18 cellular contexts compared by ENCODE assay signal in genomic region chr11:16804104-16804947, GRCh38.
DNase-seq lines count a peak whose midpoint lies in the region; ATAC-seq and TF ChIP-seq lines count a peak whose summit lies in the region.
"Had no signal": no experiment of that assay in that cellular context is flagged by ENCODE, and none has a peak within 500 bp of the region (broad histone marks: within the 10 kb centered on the region; RNA-seq: fewer than 3 reads in every experiment).

No MANE protein-coding gene starts in this region.

- peaks cover 14% of the 10 kb centered on the region for H3K4me1 Mint-ChIP-seq in activated CD4-positive, alpha-beta T cell treated with anti-CD3 and anti-CD28 coated beads, Interleukin-2, amount 10 ng/mL, durations not matched to agents 24 days and 14 days
- no peaks in the 10 kb centered on the region for H3K4me1 Mint-ChIP-seq in activated T-cell treated with anti-CD3 and anti-CD28 coated beads, Interleukin-2, amount 50 U/mL, for 4 hours (ENCODE audit: low read depth)
- H3K4me1 Mint-ChIP-seq: WTC11 had no signal

- POLR2A ChIA-PET in PC-3 (lab: Charles Lee; ENCODE audit: unreplicated experiment), result no interaction called here

- no peak overlapping the region for H3K9ac ChIP-seq in PC-3 (ENCODE audit: low read length)

- H3F3A ChIP-seq in PC-3 (ENCODE audit: low read length, unreplicated experiment), result no peaks in the 10 kb centered on the region

- intact Hi-C loops in PC-3 (cut with micrococcal nuclease) (no loop called here), spleen (cut with DNase I; ENCODE audit: low total_unique reads) (no loop called here)
- intact Hi-C loops in activated CD4-positive, alpha-beta T cell treated with anti-CD3 and anti-CD28 coated beads, Interleukin-2, amount 10 ng/mL, durations not matched to agents 24 days and 14 days (cut with micrococcal nuclease), result no loop called here

- TF ChIP-seq POLR2A in spleen (IDR thresholded peaks at IDR 0.05), result no peak

- H3K4me3 Mint-ChIP-seq in activated CD4-positive, alpha-beta T cell treated with anti-CD3 and anti-CD28 coated beads, Interleukin-2, amount 10 ng/mL, durations not matched to agents 24 days and 14 days, result no peak overlapping the region
- H3K4me3 Mint-ChIP-seq in activated T-cell treated with anti-CD3 and anti-CD28 coated beads, Interleukin-2, amount 50 U/mL, for 4 hours, result no peak overlapping the region
- H3K4me3 Mint-ChIP-seq: activated naive CD8-positive, alpha-beta T cell treated with anti-CD3 and anti-CD28 coated beads, Interleukin-2, amount 50 U/mL, for 24 hours; CD14-positive monocyte; mesothelial cell of epicardium; stimulated activated naive CD8-positive, alpha-beta T cell treated with anti-CD3 and anti-CD28 coated beads, Interleukin-15, Interleukin-2, amounts not matched to agents 100 ng/mL and 50 ng/mL, for 24 hours; WTC11 had no signal

- H3K27me3 ChIP-seq in PC-3 (ENCODE audit: low read length) (no peaks in the 10 kb centered on the region), hepatocyte (no peaks in the 10 kb centered on the region), spleen (replicated peaks in 1 of 7) (no peaks in the 10 kb centered on the region)

- no peaks in the 10 kb centered on the region for H3K9me3 ChIP-seq in PC-3 (ENCODE audit: low read length)
- H3K9me3 ChIP-seq in hepatocyte (ENCODE audit: low read depth), result no peaks in the 10 kb centered on the region
- no peaks in the 10 kb centered on the region for H3K9me3 ChIP-seq in spleen
- H3K9me3 ChIP-seq: SJSA1 had no signal

- H3K9me2 ChIP-seq in PC-3 (replicated peaks; ENCODE audit: low read length) (no peaks in the 10 kb centered on the region), hepatocyte (replicated peaks; ENCODE audit: insufficient read depth) (no peaks in the 10 kb centered on the region)

- H3K27me3 Mint-ChIP-seq in activated CD4-positive, alpha-beta T cell treated with anti-CD3 and anti-CD28 coated beads, Interleukin-2, amount 10 ng/mL, durations not matched to agents 24 days and 14 days, result no peaks in the 10 kb centered on the region
- H3K27me3 Mint-ChIP-seq in activated T-cell treated with anti-CD3 and anti-CD28 coated beads, Interleukin-2, amount 50 U/mL, for 4 hours (ENCODE audit: low read depth), result no peaks in the 10 kb centered on the region
- H3K27me3 Mint-ChIP-seq: activated naive CD8-positive, alpha-beta T cell treated with anti-CD3 and anti-CD28 coated beads, Interleukin-2, amount 50 U/mL, for 24 hours; stimulated activated naive CD8-positive, alpha-beta T cell treated with anti-CD3 and anti-CD28 coated beads, Interleukin-15, Interleukin-2, amounts not matched to agents 100 ng/mL and 50 ng/mL, for 24 hours had no signal

- H3K4me1 ChIP-seq in PC-3 (ENCODE audit: insufficient read depth, low read length) (peaks cover 25% of the 10 kb centered on the region), hepatocyte (ENCODE audit: insufficient read depth) (no peaks in the 10 kb centered on the region), spleen (peaks cover 4 to 55% (median 36%) of the 10 kb centered on the region in 6 donors)
- H3K4me1 ChIP-seq: SJSA1 had no signal

- H4K20me1 ChIP-seq in PC-3 (ENCODE audit: low read length), result no peaks in the 10 kb centered on the region
- no peaks in the 10 kb centered on the region for H4K20me1 ChIP-seq in hepatocyte (ENCODE audit: insufficient read depth, poor library complexity, severe bottlenecking)

- no TSS peak for BruUV-seq in PC-3 (replicated peaks; lab: Mats Ljungman, UMichigan)

- TF ChIP-seq CTCF in PC-3 (conservative IDR thresholded peaks at IDR 0.05; ENCODE audit: low read depth, low read length), result no peak
- no peak for TF ChIP-seq CTCF in hepatocyte (IDR thresholded peaks at IDR 0.05; ENCODE audit: poor library complexity)
- no peak for TF ChIP-seq CTCF in spleen (IDR thresholded peaks at IDR 0.05 in 8 of 11, conservative IDR thresholded peaks at IDR 0.05 in 3 of 11)

- 0 out of 2 replicates have a peak, but pooled peaks cover 5% of the 10 kb centered on the region for H3K36me3 ChIP-seq in PC-3 (ENCODE audit: low read depth, low read length)
- no peaks in the 10 kb centered on the region for H3K36me3 ChIP-seq in hepatocyte (replicated peaks; ENCODE audit: insufficient read depth, low read depth)
- H3K36me3 ChIP-seq in spleen, result no peaks in the 10 kb centered on the region
- H3K36me3 ChIP-seq: SJSA1 had no signal

- WGBS in hepatocyte (ENCODE audit: low lambda C conversion rate, missing lambda C conversion rate), result 75% methylated on average over 7 of the region's 7 CpGs
- WGBS in spleen, 5 donors, result 41 to 69% (median 61%) methylated on average over 7 of the region's 7 CpGs

- DNase-seq in PC-3, result peak; percentile 34
- peak; percentile 82 for DNase-seq in dermis blood vessel endothelial cell
- peak; percentile 33 for DNase-seq in hepatocyte (ENCODE audit: low spot score)
- peak; percentile 66 for DNase-seq in spleen
- no peak for DNase-seq in NCI-H146 treated with DMSO at 0.1 percent for 48 hours (lab: John Stamatoyannopoulos, UW; ENCODE audit: unreplicated experiment)
- DNase-seq in activated CD4-positive, alpha-beta T cell treated with anti-CD3 and anti-CD28 coated beads, Interleukin-2, amount 10 ng/mL, durations not matched to agents 24 days and 14 days, result no peak
- no peak for DNase-seq in activated T-cell treated with anti-CD3 and anti-CD28 coated beads, Interleukin-2, amount 50 U/mL, for 4 hours
- no peak for DNase-seq in GF-D8 (lab: John Stamatoyannopoulos, UW)
- DNase-seq: activated naive CD8-positive, alpha-beta T cell treated with anti-CD3 and anti-CD28 coated beads, Interleukin-2, amount 50 U/mL, for 24 hours; effector CD4-positive, alpha-beta T cell; GDM1; NCI-H1105; NCI-H526 had no signal

- ATAC-seq in PC-3, result no peak; the same call in 1 of the 2 replicates
- no peak for ATAC-seq in activated T-cell treated with anti-CD3 and anti-CD28 coated beads, Interleukin-2, amount 50 U/mL, for 4 hours
- ATAC-seq: activated naive CD8-positive, alpha-beta T cell treated with anti-CD3 and anti-CD28 coated beads, Interleukin-2, amount 50 U/mL, for 24 hours; WTC11 had no signal

- no peaks in the 10 kb centered on the region for H3K79me2 ChIP-seq in PC-3 (ENCODE audit: low read length)
- H3K79me2 ChIP-seq in hepatocyte, result no peaks in the 10 kb centered on the region

- CTCF ChIA-PET in PC-3 (lab: Charles Lee), result no interaction called here

- no peak overlapping the region for H3K27ac ChIP-seq in PC-3 (ENCODE audit: low read length)
- no peak overlapping the region for H3K27ac ChIP-seq in hepatocyte
- peak overlapping the region in 5 of 8 donors; percentile 42 to 63 (median 52) for H3K27ac ChIP-seq in spleen
- H3K27ac ChIP-seq: SJSA1 had no signal

- peak overlapping the region; percentile 26; the same call in 1 of the 2 replicates for H3K4me2 ChIP-seq in PC-3 (ENCODE audit: low read length)
- no peak overlapping the region for H3K4me2 ChIP-seq in hepatocyte

- H3K27ac Mint-ChIP-seq in activated CD4-positive, alpha-beta T cell treated with anti-CD3 and anti-CD28 coated beads, Interleukin-2, amount 10 ng/mL, durations not matched to agents 24 days and 14 days, result no peak overlapping the region
- H3K27ac Mint-ChIP-seq: activated naive CD8-positive, alpha-beta T cell treated with anti-CD3 and anti-CD28 coated beads, Interleukin-2, amount 50 U/mL, for 24 hours; mesothelial cell of epicardium; stimulated activated naive CD8-positive, alpha-beta T cell treated with anti-CD3 and anti-CD28 coated beads, Interleukin-15, Interleukin-2, amounts not matched to agents 100 ng/mL and 50 ng/mL, for 24 hours; WTC11 had no signal

- no peaks in the 10 kb centered on the region for H3K9me3 Mint-ChIP-seq in activated CD4-positive, alpha-beta T cell treated with anti-CD3 and anti-CD28 coated beads, Interleukin-2, amount 10 ng/mL, durations not matched to agents 24 days and 14 days
- H3K9me3 Mint-ChIP-seq in activated T-cell treated with anti-CD3 and anti-CD28 coated beads, Interleukin-2, amount 50 U/mL, for 4 hours, result no peaks in the 10 kb centered on the region
- H3K9me3 Mint-ChIP-seq: activated naive CD8-positive, alpha-beta T cell treated with anti-CD3 and anti-CD28 coated beads, Interleukin-2, amount 50 U/mL, for 24 hours; CD14-positive monocyte; mesothelial cell of epicardium; stimulated activated naive CD8-positive, alpha-beta T cell treated with anti-CD3 and anti-CD28 coated beads, Interleukin-15, Interleukin-2, amounts not matched to agents 100 ng/mL and 50 ng/mL, for 24 hours; WTC11 had no signal

- H2AFZ ChIP-seq in PC-3 (ENCODE audit: low read length) (no peak overlapping the region), hepatocyte (no peak overlapping the region)

- no peaks in the 10 kb centered on the region for H3K36me3 Mint-ChIP-seq in activated CD4-positive, alpha-beta T cell treated with anti-CD3 and anti-CD28 coated beads, Interleukin-2, amount 10 ng/mL, durations not matched to agents 24 days and 14 days (ENCODE audit: low read depth)
- H3K36me3 Mint-ChIP-seq in activated T-cell treated with anti-CD3 and anti-CD28 coated beads, Interleukin-2, amount 50 U/mL, for 4 hours (ENCODE audit: insufficient read depth), result peaks cover 3% of the 10 kb centered on the region
- H3K36me3 Mint-ChIP-seq: mesothelial cell of epicardium, WTC11 had no signal

- H3K4me3 ChIP-seq in PC-3 (ENCODE audit: low read length), result no peak overlapping the region
- H3K4me3 ChIP-seq in hepatocyte, result no peak overlapping the region
- no peak overlapping the region for H3K4me3 ChIP-seq in spleen
- H3K4me3 ChIP-seq: SJSA1 had no signal

Comparison
In these comparisons a context has a peak if more than half of its experiments do, and no peak if none do; other contexts are left out.
1. DNase-seq: peak in PC-3 (single experiment), dermis blood vessel endothelial cell (single experiment), hepatocyte (single experiment) and spleen (single experiment); none in NCI-H146 treated with DMSO at 0.1 percent for 48 hours (single experiment), activated CD4-positive, alpha-beta T cell treated with anti-CD3 and anti-CD28 coated beads, Interleukin-2, amount 10 ng/mL, durations not matched to agents 24 days and 14 days (single experiment), activated T-cell treated with anti-CD3 and anti-CD28 coated beads, Interleukin-2, amount 50 U/mL, for 4 hours (single experiment) and GF-D8 (single experiment).
2. H3K27ac ChIP-seq: peak in spleen (5 of 8); none in PC-3 (single experiment) and hepatocyte (single experiment).